40 cellular contexts compared by ENCODE assay signal in genomic region chr7:130768854-130769253, GRCh38. TPM values are rescaled to one million over a fixed set of nuclear protein-coding genes. Genes with fewer than 3 reads are reported as not detected.
"Had no signal": no experiment of that assay in that cellular context is flagged by ENCODE, and none has a peak within 500 bp of the region (broad histone marks: within the 10 kb centered on the region; RNA-seq: fewer than 3 reads in every experiment).

No MANE protein-coding gene starts in this region.

- H3K4me3 ChIP-seq: MG63 had no signal

- H3K36me3 ChIP-seq: MG63 had no signal

- H3K27me3 ChIP-seq: MG63 had no signal

- DNase-seq: Kasumi-1, MG63, MM.1S, MV-4-11, NCI-H1048, NCI-H1092, NCI-H1092 treated with DMSO at 0.1 percent for 48 hours, NCI-H1105, NCI-H1105 treated with DMSO at 0.1 percent for 48 hours, NCI-H1417, NCI-H1417 treated with DMSO at 0.1 percent for 48 hours, NCI-H1436, NCI-H1436 treated with DMSO at 0.1 percent for 48 hours, NCI-H146, NCI-H1694, NCI-H1694 treated with DMSO at 0.1 percent for 48 hours, NCI-H187, NCI-H187 treated with DMSO at 0.1 percent for 48 hours, NCI-H1930, NCI-H2029, NCI-H2029 treated with DMSO at 0.1 percent for 48 hours, NCI-H2081, NCI-H2081 treated with DMSO at 0.1 percent for 48 hours, NCI-H2107, NCI-H2171, NCI-H2171 treated with DMSO at 0.1 percent for 48 hours, NCI-H2227 treated with DMSO at 0.1 percent for 48 hours, NCI-H226, NCI-H345, NCI-H446, NCI-H446 treated with DMSO at 0.1 percent for 48 hours, NCI-H510A, NCI-H510A treated with DMSO at 0.1 percent for 48 hours, NCI-H524, NCI-H524 treated with DMSO at 0.1 percent for 48 hours, NCI-H526 had no signal

RNA-seq across cellular contexts. Expression of gene KLF14, which starts 34.8 kb away (rescaled TPM):
- total RNA-seq: LHCN-M2, M059J, MCF 10A, NCI-H460 had no signal
